1 cellular context compared by ENCODE assay signal in genomic region chr2:47272031-47272864, GRCh38.
TF ChIP-seq lines count a peak whose summit lies in the region.

No MANE protein-coding gene starts in this region.

TF ChIP-seq in H1, 55 proteins besides CTCF, POLR2A, EP300 and RAD21 (continued from another document):
- TF ChIP-seq CHD7 (IDR thresholded peaks at IDR 0.05; ENCODE audit: insufficient replicate concordance, low read length) = no peak
- TF ChIP-seq YY1 (IDR thresholded peaks at IDR 0.05; ENCODE audit: low read depth, low read length) = no peak
- no peak for TF ChIP-seq CEBPB (IDR thresholded peaks at IDR 0.05; ENCODE audit: low read depth, low read length)
- TF ChIP-seq RNF2 (IDR thresholded peaks at IDR 0.05; ENCODE audit: borderline replicate concordance, low read depth, low read length, missing control alignments, poor library complexity, severe bottlenecking) = no peak
- TF ChIP-seq ZNF274 (IDR thresholded peaks at IDR 0.05; ENCODE audit: borderline replicate concordance, extremely low read depth, low read length) = no peak
- TF ChIP-seq HDAC6 (IDR thresholded peaks at IDR 0.05; ENCODE audit: low read depth, low read length) = no peak
- TF ChIP-seq USF2 (IDR thresholded peaks at IDR 0.05; ENCODE audit: low read length) = no peak
- no peak for TF ChIP-seq EZH2 (IDR thresholded peaks at IDR 0.05; ENCODE audit: low read depth, low read length, severe bottlenecking)
- peak; percentile 81 for TF ChIP-seq MAX (IDR thresholded peaks at IDR 0.05)
- no peak for TF ChIP-seq FOSL1 (IDR thresholded peaks at IDR 0.05; ENCODE audit: insufficient read depth, low read depth, low read length)
- no peak; the same call in 1 of the 2 replicates for TF ChIP-seq EGR1 (IDR thresholded peaks at IDR 0.05; ENCODE audit: borderline replicate concordance, low read depth, low read length)
- no peak for TF ChIP-seq SRF (IDR thresholded peaks at IDR 0.05; ENCODE audit: low read depth, low read length)
- peak; percentile 78 for TF ChIP-seq ASH2L (IDR thresholded peaks at IDR 0.05; ENCODE audit: low read length)
- TF ChIP-seq SIN3A (conservative IDR thresholded peaks at IDR 0.05 in 1 of 2, IDR thresholded peaks at IDR 0.05 in 1 of 2; ENCODE audit: low read depth in 1 of 2, low read length in 2 of 2) = no peak
- peak; percentile 56; the same call in 1 of the 2 replicates for TF ChIP-seq BACH1 (IDR thresholded peaks at IDR 0.05; ENCODE audit: low read length)
- no peak for TF ChIP-seq KDM1A (IDR thresholded peaks at IDR 0.05; ENCODE audit: borderline replicate concordance, low read length)
- no peak for TF ChIP-seq TAF1 (IDR thresholded peaks at IDR 0.05; ENCODE audit: low read depth, low read length)
- TF ChIP-seq POU5F1 (IDR thresholded peaks at IDR 0.05; ENCODE audit: low read depth, low read length) = no peak
- peak; percentile 66 for TF ChIP-seq CREB1 (IDR thresholded peaks at IDR 0.05)
- TF ChIP-seq SUZ12 (IDR thresholded peaks at IDR 0.05; ENCODE audit: low read length) = no peak
- TF ChIP-seq GTF2F1 (IDR thresholded peaks at IDR 0.05; ENCODE audit: borderline replicate concordance, low read depth, low read length) = no peak
- TF ChIP-seq ATF3 (IDR thresholded peaks at IDR 0.05; ENCODE audit: insufficient read depth, low read depth, low read length) = no peak
- 0 out of 2 replicates have a peak, but pooled peaks have one; percentile 49 for TF ChIP-seq ATF2 (IDR thresholded peaks at IDR 0.05; ENCODE audit: low read length)
- no peak for TF ChIP-seq BRCA1 (IDR thresholded peaks at IDR 0.05; ENCODE audit: low read depth, low read length)
- TF ChIP-seq HDAC2 (IDR thresholded peaks at IDR 0.05; ENCODE audit: borderline replicate concordance in 1 of 2, low read depth in 2 of 2, low read length in 2 of 2) = peak in 1 of 2 experiments; percentile 82; a peak in 1 of 4 replicates
- TF ChIP-seq RBBP5 (IDR thresholded peaks at IDR 0.05; ENCODE audit: borderline replicate concordance, low read depth, low read length) = no peak
- TF ChIP-seq TBP (IDR thresholded peaks at IDR 0.05; ENCODE audit: low read depth, low read length) = no peak
- TF ChIP-seq KDM5A (IDR thresholded peaks at IDR 0.05; ENCODE audit: low read length) = no peak
- TF ChIP-seq SP2 (IDR thresholded peaks at IDR 0.05; ENCODE audit: low read length) = no peak
- no peak for TF ChIP-seq SP1 (IDR thresholded peaks at IDR 0.05; ENCODE audit: low read depth, low read length)
- no peak for TF ChIP-seq TAF7 (optimal IDR thresholded peaks at IDR 0.05; ENCODE audit: borderline replicate concordance, low read depth, low read length)
- TF ChIP-seq RFX5 (IDR thresholded peaks at IDR 0.05; ENCODE audit: borderline replicate concordance, low read depth, low read length) = no peak
- no peak for TF ChIP-seq CHD2 (IDR thresholded peaks at IDR 0.05; ENCODE audit: low read length)
- no peak; the same call in 1 of the 2 replicates for TF ChIP-seq MAFK (IDR thresholded peaks at IDR 0.05; ENCODE audit: low read depth, low read length)
- no peak for TF ChIP-seq NANOG (IDR thresholded peaks at IDR 0.05; ENCODE audit: insufficient read depth, low read depth, low read length, poor library complexity, severe bottlenecking)
- peak; percentile 30 for TF ChIP-seq E2F6 (IDR thresholded peaks at IDR 0.05)
- TF ChIP-seq CBX8 (IDR thresholded peaks at IDR 0.05; ENCODE audit: borderline replicate concordance, low read depth, low read length) = no peak
- no peak for TF ChIP-seq CHD1 (IDR thresholded peaks at IDR 0.05; ENCODE audit: low read depth, low read length)
- no peak for TF ChIP-seq TCF12 (IDR thresholded peaks at IDR 0.05; ENCODE audit: low read depth, low read length)
- no peak for TF ChIP-seq JUN (IDR thresholded peaks at IDR 0.05; ENCODE audit: low read depth, low read length)
- no peak for TF ChIP-seq RXRA (IDR thresholded peaks at IDR 0.05; ENCODE audit: insufficient read depth, low read depth, low read length)
- TF ChIP-seq SIX5 (IDR thresholded peaks at IDR 0.05; ENCODE audit: low read depth, low read length) = no peak
- peak; percentile 16; the same call in 1 of the 2 replicates for TF ChIP-seq GABPA (IDR thresholded peaks at IDR 0.05; ENCODE audit: borderline replicate concordance, insufficient read depth, low read length)
- TF ChIP-seq CBX5 (IDR thresholded peaks at IDR 0.05; ENCODE audit: low read depth, low read length) = no peak
- TF ChIP-seq SAP30 (IDR thresholded peaks at IDR 0.05; ENCODE audit: insufficient read depth, insufficient replicate concordance, low read length) = no peak
- TF ChIP-seq CTBP2 (IDR thresholded peaks at IDR 0.05; ENCODE audit: borderline replicate concordance, insufficient read depth, insufficient read length, low read length) = no peak
- no peak for TF ChIP-seq JUND (IDR thresholded peaks at IDR 0.05; ENCODE audit: low read length)
- no peak for TF ChIP-seq BCL11A (IDR thresholded peaks at IDR 0.05; ENCODE audit: low read depth in 2 of 2, low read length in 2 of 2)
- TF ChIP-seq TEAD4 (IDR thresholded peaks at IDR 0.05; ENCODE audit: low read depth, low read length) = 0 out of 2 replicates have a peak, but pooled peaks have one; percentile 17
- peak; percentile 60 for TF ChIP-seq KDM4A (IDR thresholded peaks at IDR 0.05; ENCODE audit: low read depth, low read length, severe bottlenecking)
- no peak for TF ChIP-seq PHF8 (conservative IDR thresholded peaks at IDR 0.05; ENCODE audit: low read depth, low read length)
